Comparison of ENCODE assay signal across 13 cellular contexts in genomic region chr12:13962699-13963098, GRCh38. TPM values are rescaled to one million over a fixed set of nuclear protein-coding genes. Genes with fewer than 3 reads are reported as not detected.
DNase-seq lines count a peak whose midpoint lies in the region; ATAC-seq and TF ChIP-seq lines count a peak whose summit lies in the region.
"Had no signal": no experiment of that assay in that cellular context is flagged by ENCODE, and none has a peak within 500 bp of the region (broad histone marks: within the 10 kb centered on the region; RNA-seq: fewer than 3 reads in every experiment).

No MANE protein-coding gene starts in this region.

- no peaks in the 10 kb centered on the region for H3K36me3 Mint-ChIP-seq in nephron progenitor cell (ENCODE audit: low read depth)
- H3K36me3 Mint-ChIP-seq in activated CD8-positive, alpha-beta T cell treated with anti-CD3 and anti-CD28 coated beads, Interleukin-2, amount 10 ng/mL, durations not matched to agents 7 days and 5 days (ENCODE audit: low read depth) = no peaks in the 10 kb centered on the region
- H3K36me3 Mint-ChIP-seq: natural killer cell had no signal

- ATAC-seq in GM19035 (IDR thresholded peaks at IDR 0.05; ENCODE audit: unreplicated experiment) = no peak
- ATAC-seq in activated CD8-positive, alpha-beta T cell treated with anti-CD3 and anti-CD28 coated beads, Interleukin-2, amount 10 ng/mL, durations not matched to agents 7 days and 5 days = no peak
- ATAC-seq: activated T-helper 17 cell treated with anti-CD3 and anti-CD28 coated beads, Interleukin-2, amount 50 U/mL, for 72 hours; natural killer cell had no signal

- CTCF ChIA-PET in activated CD8-positive, alpha-beta T cell treated with anti-CD3 and anti-CD28 coated beads, Interleukin-2, amount 10 ng/mL, durations not matched to agents 7 days and 5 days (lab: Charles Lee) = no interaction called here

- peaks cover 27% of the 10 kb centered on the region for H3K27me3 Mint-ChIP-seq in nephron progenitor cell (ENCODE audit: low read depth, poor library complexity)
- no peaks in the 10 kb centered on the region for H3K27me3 Mint-ChIP-seq in activated CD8-positive, alpha-beta T cell treated with anti-CD3 and anti-CD28 coated beads, Interleukin-2, amount 10 ng/mL, durations not matched to agents 7 days and 5 days (ENCODE audit: low read depth)

- TF ChIP-seq CTCF in WERI-Rb-1 (IDR thresholded peaks at IDR 0.05; ENCODE audit: low read depth, low read length) (peak; percentile 84), nephron progenitor cell (IDR thresholded peaks at IDR 0.05) (peak; percentile 33)

- no peak overlapping the region for H3K27ac ChIP-seq in WERI-Rb-1
- H3K27ac ChIP-seq: testis had no signal

- H3K4me1 Mint-ChIP-seq in nephron progenitor cell = peaks cover 16% of the 10 kb centered on the region
- no peaks in the 10 kb centered on the region for H3K4me1 Mint-ChIP-seq in activated CD8-positive, alpha-beta T cell treated with anti-CD3 and anti-CD28 coated beads, Interleukin-2, amount 10 ng/mL, durations not matched to agents 7 days and 5 days (ENCODE audit: low read depth)
- H3K4me1 Mint-ChIP-seq: activated T-helper 17 cell treated with anti-CD3 and anti-CD28 coated beads, Interleukin-2, amount 50 U/mL, for 72 hours; natural killer cell had no signal

- POLR2A ChIA-PET in activated CD8-positive, alpha-beta T cell treated with anti-CD3 and anti-CD28 coated beads, Interleukin-2, amount 10 ng/mL, durations not matched to agents 7 days and 5 days (lab: Charles Lee) = no interaction called here

- H3K27ac Mint-ChIP-seq in nephron progenitor cell = no peak overlapping the region
- no peak overlapping the region for H3K27ac Mint-ChIP-seq in activated CD8-positive, alpha-beta T cell treated with anti-CD3 and anti-CD28 coated beads, Interleukin-2, amount 10 ng/mL, durations not matched to agents 7 days and 5 days
- H3K27ac Mint-ChIP-seq: activated T-helper 17 cell treated with anti-CD3 and anti-CD28 coated beads, Interleukin-2, amount 50 U/mL, for 72 hours; natural killer cell had no signal

- H3K36me3 ChIP-seq in WERI-Rb-1 = no peaks in the 10 kb centered on the region

- no peak overlapping the region for H3K4me3 Mint-ChIP-seq in nephron progenitor cell
- H3K4me3 Mint-ChIP-seq in activated CD8-positive, alpha-beta T cell treated with anti-CD3 and anti-CD28 coated beads, Interleukin-2, amount 10 ng/mL, durations not matched to agents 7 days and 5 days = no peak overlapping the region
- H3K4me3 Mint-ChIP-seq: activated T-helper 17 cell treated with anti-CD3 and anti-CD28 coated beads, Interleukin-2, amount 50 U/mL, for 72 hours; natural killer cell had no signal

- no peaks in the 10 kb centered on the region for H3K27me3 ChIP-seq in WERI-Rb-1 (ENCODE audit: insufficient read depth, low read depth, severe bottlenecking)
- H3K27me3 ChIP-seq: testis had no signal

- no peaks in the 10 kb centered on the region for H3K9me3 ChIP-seq in WERI-Rb-1 (ENCODE audit: severe bottlenecking)
- H3K9me3 ChIP-seq: testis had no signal

- H3K9me3 Mint-ChIP-seq in nephron progenitor cell = no peaks in the 10 kb centered on the region
- H3K9me3 Mint-ChIP-seq in activated CD8-positive, alpha-beta T cell treated with anti-CD3 and anti-CD28 coated beads, Interleukin-2, amount 10 ng/mL, durations not matched to agents 7 days and 5 days (ENCODE audit: insufficient read depth) = no peaks in the 10 kb centered on the region
- H3K9me3 Mint-ChIP-seq: natural killer cell had no signal

- H3K4me3 ChIP-seq in WERI-Rb-1 (ENCODE audit: low read depth, low read length) = no peak overlapping the region
- H3K4me3 ChIP-seq: testis had no signal

- DNase-seq in ELR (ENCODE audit: low read depth) = peak; percentile 10
- DNase-seq in HT1080 (ENCODE audit: low read depth) = peak; percentile 24
- DNase-seq in WERI-Rb-1 = peak; percentile 22
- DNase-seq in nephron progenitor cell = peak; percentile 18
- DNase-seq in putamen (ENCODE audit: low spot score) = no peak
- DNase-seq in activated CD8-positive, alpha-beta T cell treated with anti-CD3 and anti-CD28 coated beads, Interleukin-2, amount 10 ng/mL, durations not matched to agents 7 days and 5 days = no peak
- DNase-seq: natural killer cell; NCI-H2029; stimulated activated CD4-positive, alpha-beta T cell treated with anti-CD3 and anti-CD28 coated beads, Interleukin-4, amount 100 ng/mL, for 24 hours; T-helper 2 cell; testis had no signal

RNA-seq across cellular contexts. Expression of gene GRIN2B, which starts 18.7 kb away (rescaled TPM):
- total RNA-seq in HT1080 (2014; rRNA removed; shearing (Covaris generic)) = not detected in 2 replicates
- polyA plus RNA-seq in HT1080 (2015; cell fraction: cytosol; rRNA removed) = 0.08 TPM in 1 of 2 replicates, not detected in the other
- 0.08 TPM in 1 of 2 replicates, not detected in the other for polyA plus RNA-seq in HT1080 (2015; cell fraction: nucleus; rRNA removed)
- total RNA-seq in activated CD8-positive, alpha-beta T cell treated with anti-CD3 and anti-CD28 coated beads, Interleukin-2, amount 10 ng/mL, durations not matched to agents 7 days and 5 days = not detected
- total RNA-seq: natural killer cell had no signal

Comparison
In these comparisons a context has a peak if more than half of its experiments do, and no peak if none do; other contexts are left out.
1. DNase-seq: peak in ELR (single experiment), HT1080 (single experiment), WERI-Rb-1 (single experiment) and nephron progenitor cell (single experiment); none in putamen (single experiment) and activated CD8-positive, alpha-beta T cell treated with anti-CD3 and anti-CD28 coated beads, Interleukin-2, amount 10 ng/mL, durations not matched to agents 7 days and 5 days (single experiment).